Comparison of ENCODE assay signal across 20 cellular contexts in genomic region chr13:37685206-37685605, GRCh38.
DNase-seq lines count a peak whose midpoint lies in the region; ATAC-seq and TF ChIP-seq lines count a peak whose summit lies in the region.
"Had no signal": no experiment of that assay in that cellular context is flagged by ENCODE, and none has a peak within 500 bp of the region (broad histone marks: within the 10 kb centered on the region; RNA-seq: fewer than 3 reads in every experiment).

No MANE protein-coding gene starts in this region.

- H3K27ac Mint-ChIP-seq in chondrocyte (ENCODE audit: unreplicated experiment), result peak overlapping the region; percentile 24
- no peak overlapping the region for H3K27ac Mint-ChIP-seq in glutamatergic neuron (ENCODE audit: unreplicated experiment)

- no peak overlapping the region for H2BK120ac ChIP-seq in mesendoderm (ENCODE audit: low read depth, low read length)

- H3K27ac ChIP-seq in A673 (ENCODE audit: low read depth, low read length, poor library complexity, severe bottlenecking), result no peak overlapping the region
- H3K27ac ChIP-seq in mesendoderm (ENCODE audit: low read depth, low read length), result no peak overlapping the region

- WGBS in mesendoderm (ENCODE audit: extremely low coverage, insufficient coverage, low lambda C conversion rate), result no CpG with 5 or more reads among the region's 5 CpGs

- no peak overlapping the region for H3K4ac ChIP-seq in mesendoderm (ENCODE audit: low read depth, low read length)

- no peak overlapping the region for H2BK5ac ChIP-seq in mesendoderm (ENCODE audit: low read length)

- no peak overlapping the region for H3K9ac ChIP-seq in mesendoderm (ENCODE audit: low read length)
- H3K9ac ChIP-seq: SK-N-SH had no signal

- H3K4me3 Mint-ChIP-seq in chondrocyte (ENCODE audit: unreplicated experiment) (no peak overlapping the region), glutamatergic neuron (ENCODE audit: unreplicated experiment) (no peak overlapping the region)

- H2BK15ac ChIP-seq in mesendoderm (replicated peaks; ENCODE audit: low read depth), result no peak overlapping the region

- H4K5ac ChIP-seq in mesendoderm (ENCODE audit: low read length), result no peak overlapping the region

- no peak for ATAC-seq in GM21390 (IDR thresholded peaks at IDR 0.05; ENCODE audit: unreplicated experiment)
- ATAC-seq: HCT116 had no signal

- H3K79me1 ChIP-seq in mesendoderm (ENCODE audit: low read length), result no peaks in the 10 kb centered on the region

- no peaks in the 10 kb centered on the region for H3K27me3 ChIP-seq in A673 (replicated peaks; ENCODE audit: insufficient read depth, low read depth, low read length, poor library complexity)
- H3K27me3 ChIP-seq in mesendoderm (ENCODE audit: insufficient read depth, low read length, poor library complexity), result no peaks in the 10 kb centered on the region

- no peak overlapping the region for H3K56ac ChIP-seq in mesendoderm (ENCODE audit: low read length)

- no peak overlapping the region for H2AK5ac ChIP-seq in mesendoderm (ENCODE audit: low read length)

- TF ChIP-seq CTCF in A673 (conservative IDR thresholded peaks at IDR 0.05; ENCODE audit: low read depth, low read length), result no peak
- TF ChIP-seq CTCF in chondrocyte (IDR thresholded peaks at IDR 0.05), result no peak
- TF ChIP-seq CTCF in glutamatergic neuron (IDR thresholded peaks at IDR 0.05; ENCODE audit: partially characterized antibody, unreplicated experiment), result no peak

- no peaks in the 10 kb centered on the region for H3K36me3 Mint-ChIP-seq in chondrocyte (ENCODE audit: low read depth)
- no peaks in the 10 kb centered on the region for H3K36me3 Mint-ChIP-seq in glutamatergic neuron (ENCODE audit: unreplicated experiment)

- no peak overlapping the region for H3K23ac ChIP-seq in mesendoderm (ENCODE audit: low read length)

- H3K9me3 Mint-ChIP-seq in chondrocyte (ENCODE audit: low read depth) (no peaks in the 10 kb centered on the region), glutamatergic neuron (ENCODE audit: unreplicated experiment) (no peaks in the 10 kb centered on the region)

- POLR2A ChIA-PET in A673 (lab: Charles Lee; ENCODE audit: low non-redundant PET), result no interaction called here

- H3K4me3 ChIP-seq in A673 (ENCODE audit: low read depth, low read length, poor library complexity, severe bottlenecking) (no peak overlapping the region), mesendoderm (ENCODE audit: low read length) (no peak overlapping the region)

- BruUV-seq in A673 (replicated peaks; lab: Mats Ljungman, UMichigan), result no TSS peak

- H3K36me3 ChIP-seq in A673 (ENCODE audit: insufficient read depth, low read length, poor library complexity, severe bottlenecking) (no peaks in the 10 kb centered on the region), mesendoderm (ENCODE audit: control insufficient read depth, insufficient read depth, low read length) (no peaks in the 10 kb centered on the region)

- H3K4me1 ChIP-seq in A673 (ENCODE audit: insufficient read depth, low read length, poor library complexity, severe bottlenecking) (peaks cover 18% of the 10 kb centered on the region), mesendoderm (ENCODE audit: control insufficient read depth, low read depth, low read length) (no peaks in the 10 kb centered on the region)

- H3K9me3 ChIP-seq in A673 (ENCODE audit: low read depth, low read length, poor library complexity, severe bottlenecking), result no peaks in the 10 kb centered on the region
- H3K9me3 ChIP-seq: SK-N-SH had no signal

- intact Hi-C loops in A673 (cut with micrococcal nuclease; ENCODE audit: unreplicated experiment), result no loop called here
- intact Hi-C loops in posterior vena cava (cut with DNase I), result no loop called here

- H3K27me3 Mint-ChIP-seq in chondrocyte (ENCODE audit: low read depth), result no peaks in the 10 kb centered on the region
- no peaks in the 10 kb centered on the region for H3K27me3 Mint-ChIP-seq in glutamatergic neuron (ENCODE audit: unreplicated experiment)

- H3K18ac ChIP-seq in mesendoderm (ENCODE audit: low read length), result no peak overlapping the region

- peaks cover 20% of the 10 kb centered on the region for H3K4me1 Mint-ChIP-seq in chondrocyte (ENCODE audit: low read depth)
- H3K4me1 Mint-ChIP-seq in glutamatergic neuron (ENCODE audit: low read depth, unreplicated experiment), result no peaks in the 10 kb centered on the region

- DNase-seq in A673 (ENCODE audit: low spot score) (peak; percentile 53), HCEC 1CT (peak; percentile 7), chondrocyte (ENCODE audit: low spot score) (no peak), mesendoderm (peak; percentile 16), COLO829 (ENCODE audit: low spot score) (no peak), glutamatergic neuron (no peak), posterior vena cava (ENCODE audit: low spot score) (no peak)
- DNase-seq: 8988T, DMS53, KBM-7, MV-4-11, NCI-H1105, NCI-H2029, NCI-H226, NCI-H510A, NCI-H69, SIG-M5, SK-N-SH had no signal

- no peak overlapping the region for H4K8ac ChIP-seq in mesendoderm (ENCODE audit: low read depth, low read length)

- no peak overlapping the region for H3K4me2 ChIP-seq in mesendoderm (ENCODE audit: low read length)
- H3K4me2 ChIP-seq: SK-N-SH had no signal

- no peaks in the 10 kb centered on the region for H3K79me2 ChIP-seq in mesendoderm (ENCODE audit: control insufficient read depth, insufficient read depth, low read length)

- CTCF ChIA-PET in A673 (lab: Charles Lee), result no interaction called here

Comparison
In these comparisons a context has a peak if more than half of its experiments do, and no peak if none do; other contexts are left out.
1. DNase-seq: peak in A673 (single experiment), HCEC 1CT (single experiment) and mesendoderm (single experiment); none in chondrocyte (single experiment), COLO829 (single experiment), glutamatergic neuron (single experiment) and posterior vena cava (single experiment).